In the genomic region with DNA sequence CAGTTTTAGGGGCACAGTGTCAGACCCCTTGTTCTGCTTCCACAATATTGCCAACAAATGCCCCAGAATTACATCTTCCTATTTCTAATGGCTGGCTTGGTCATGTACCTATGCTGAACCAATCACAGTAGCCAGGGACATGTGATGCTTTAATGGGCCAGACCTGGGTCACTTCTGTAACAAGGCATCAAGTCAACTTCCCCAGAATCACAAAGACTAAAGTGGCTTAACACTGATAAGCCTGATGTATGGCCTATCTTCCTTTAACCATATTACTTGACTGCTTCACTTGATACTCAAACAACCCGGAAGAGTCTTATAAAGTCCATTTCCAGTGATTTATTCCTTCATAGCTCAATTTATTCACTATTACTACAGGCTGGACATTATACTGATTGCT, we compare ENCODE assay signal across 1 cellular context.
TF ChIP-seq lines count a peak whose summit lies in the region.

No MANE protein-coding gene starts in this region.

TF ChIP-seq in K562, 482 proteins besides CTCF, POLR2A, EP300 and RAD21:
- no peak for TF ChIP-seq HDGF (IDR thresholded peaks at IDR 0.05)
- TF ChIP-seq TBL1XR1 (IDR thresholded peaks at IDR 0.05; ENCODE audit: low read length in 2 of 2): no peak
- TF ChIP-seq CBFA2T3 (IDR thresholded peaks at IDR 0.05): peak; percentile 49
- no peak for TF ChIP-seq CBX8 (IDR thresholded peaks at IDR 0.05; ENCODE audit: borderline replicate concordance, extremely low read depth, low read depth, low read length, poor library complexity, severe bottlenecking)
- TF ChIP-seq EP400 (IDR thresholded peaks at IDR 0.05): no peak
- TF ChIP-seq ZZZ3 (IDR thresholded peaks at IDR 0.05): no peak
- no peak for TF ChIP-seq C11orf30 (IDR thresholded peaks at IDR 0.05; ENCODE audit: low read depth)
- TF ChIP-seq, protein P1, sequence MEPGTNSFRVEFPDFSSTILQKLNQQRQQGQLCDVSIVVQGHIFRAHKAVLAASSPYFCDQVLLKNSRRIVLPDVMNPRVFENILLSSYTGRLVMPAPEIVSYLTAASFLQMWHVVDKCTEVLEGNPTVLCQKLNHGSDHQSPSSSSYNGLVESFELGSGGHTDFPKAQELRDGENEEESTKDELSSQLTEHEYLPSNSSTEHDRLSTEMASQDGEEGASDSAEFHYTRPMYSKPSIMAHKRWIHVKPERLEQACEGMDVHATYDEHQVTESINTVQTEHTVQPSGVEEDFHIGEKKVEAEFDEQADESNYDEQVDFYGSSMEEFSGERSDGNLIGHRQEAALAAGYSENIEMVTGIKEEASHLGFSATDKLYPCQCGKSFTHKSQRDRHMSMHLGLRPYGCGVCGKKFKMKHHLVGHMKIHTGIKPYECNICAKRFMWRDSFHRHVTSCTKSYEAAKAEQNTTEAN (CRISPR knock-in tag; IDR thresholded peaks at IDR 0.05): no peak
- 0 out of 2 replicates have a peak, but pooled peaks have one; percentile 9 for TF ChIP-seq CBFA2T2 (conservative IDR thresholded peaks at IDR 0.05)
- TF ChIP-seq HLTF (IDR thresholded peaks at IDR 0.05): no peak
- no peak for TF ChIP-seq SMAD4 (CRISPR knock-in tag; conservative IDR thresholded peaks at IDR 0.05)
- no peak for TF ChIP-seq ZNF224 (CRISPR knock-in tag; IDR thresholded peaks at IDR 0.05)
- TF ChIP-seq TSC22D4 (tag; IDR thresholded peaks at IDR 0.05): no peak
- TF ChIP-seq, protein P2, sequence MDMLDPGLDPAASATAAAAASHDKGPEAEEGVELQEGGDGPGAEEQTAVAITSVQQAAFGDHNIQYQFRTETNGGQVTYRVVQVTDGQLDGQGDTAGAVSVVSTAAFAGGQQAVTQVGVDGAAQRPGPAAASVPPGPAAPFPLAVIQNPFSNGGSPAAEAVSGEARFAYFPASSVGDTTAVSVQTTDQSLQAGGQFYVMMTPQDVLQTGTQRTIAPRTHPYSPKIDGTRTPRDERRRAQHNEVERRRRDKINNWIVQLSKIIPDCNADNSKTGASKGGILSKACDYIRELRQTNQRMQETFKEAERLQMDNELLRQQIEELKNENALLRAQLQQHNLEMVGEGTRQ (CRISPR knock-in tag; IDR thresholded peaks at IDR 0.05): peak; percentile 24; the same call in 1 of the 2 replicates
- TF ChIP-seq, protein P3, sequence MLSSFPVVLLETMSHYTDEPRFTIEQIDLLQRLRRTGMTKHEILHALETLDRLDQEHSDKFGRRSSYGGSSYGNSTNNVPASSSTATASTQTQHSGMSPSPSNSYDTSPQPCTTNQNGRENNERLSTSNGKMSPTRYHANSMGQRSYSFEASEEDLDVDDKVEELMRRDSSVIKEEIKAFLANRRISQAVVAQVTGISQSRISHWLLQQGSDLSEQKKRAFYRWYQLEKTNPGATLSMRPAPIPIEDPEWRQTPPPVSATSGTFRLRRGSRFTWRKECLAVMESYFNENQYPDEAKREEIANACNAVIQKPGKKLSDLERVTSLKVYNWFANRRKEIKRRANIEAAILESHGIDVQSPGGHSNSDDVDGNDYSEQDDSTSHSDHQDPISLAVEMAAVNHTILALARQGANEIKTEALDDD (IDR thresholded peaks at IDR 0.05): 0 out of 2 replicates have a peak, but pooled peaks have one; percentile 18
